23 cellular contexts compared by ENCODE assay signal in the genomic region with DNA sequence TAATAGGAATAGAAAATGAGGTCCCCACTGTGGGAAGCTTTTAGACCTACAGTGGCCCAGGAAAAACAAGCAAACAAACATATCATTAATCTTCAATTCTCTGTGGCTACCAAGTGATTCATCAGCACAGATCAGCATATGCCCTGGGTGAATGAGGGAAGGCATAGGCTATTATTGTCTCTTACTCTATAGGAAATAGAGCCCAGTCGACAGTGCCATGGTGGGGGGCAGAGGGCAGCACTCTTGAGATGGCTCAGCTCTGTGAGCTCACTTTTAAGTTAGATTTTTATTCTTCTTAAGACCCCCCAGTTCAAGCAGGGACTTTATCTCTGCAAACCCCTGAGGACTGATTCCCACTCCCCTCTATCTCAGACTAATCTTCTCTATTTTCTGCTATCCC.
"Had no signal": no experiment of that assay in that cellular context is flagged by ENCODE, and none has a peak within 500 bp of the region (broad histone marks: within the 10 kb centered on the region; RNA-seq: fewer than 3 reads in every experiment).

No MANE protein-coding gene starts in this region.

- H3K27me3 ChIP-seq: adrenal gland, breast epithelium, MG63 had no signal

- H3K36me3 ChIP-seq: adrenal gland, breast epithelium, MG63 had no signal

- H3K4me1 ChIP-seq: breast epithelium had no signal

- H3K4me3 Mint-ChIP-seq: activated CD8-positive, alpha-beta T cell treated with anti-CD3 and anti-CD28 coated beads, Interleukin-2, amount 10 ng/mL, durations not matched to agents 7 days and 5 days; activated naive CD8-positive, alpha-beta T cell treated with anti-CD3 and anti-CD28 coated beads, Interleukin-2, amount 10 ng/mL, durations not matched to agents 7 days and 5 days; T-helper 1 cell treated with Interleukin-12 subunit alpha and Interleukin-12 subunit beta and Interleukin-4 antibody, amounts not matched to agents 30 μg/mL and 1 μg/mL, for 36 hours had no signal

- H3K9me3 Mint-ChIP-seq: activated naive CD8-positive, alpha-beta T cell treated with anti-CD3 and anti-CD28 coated beads, Interleukin-2, amount 10 ng/mL, durations not matched to agents 7 days and 5 days; T-helper 1 cell treated with Interleukin-12 subunit alpha and Interleukin-12 subunit beta and Interleukin-4 antibody, amounts not matched to agents 30 μg/mL and 1 μg/mL, for 36 hours had no signal

- H3K27ac ChIP-seq: adrenal gland, breast epithelium had no signal

- H3K4me3 ChIP-seq: adrenal gland, breast epithelium, MG63 had no signal

- H3K36me3 Mint-ChIP-seq: activated naive CD8-positive, alpha-beta T cell treated with anti-CD3 and anti-CD28 coated beads, Interleukin-2, amount 10 ng/mL, durations not matched to agents 7 days and 5 days had no signal

- H3K27ac Mint-ChIP-seq: activated CD8-positive, alpha-beta T cell treated with anti-CD3 and anti-CD28 coated beads, Interleukin-2, amount 10 ng/mL, durations not matched to agents 7 days and 5 days; activated naive CD8-positive, alpha-beta T cell treated with anti-CD3 and anti-CD28 coated beads, Interleukin-2, amount 10 ng/mL, durations not matched to agents 7 days and 5 days; T-helper 1 cell treated with Interleukin-12 subunit alpha and Interleukin-12 subunit beta and Interleukin-4 antibody, amounts not matched to agents 30 μg/mL and 1 μg/mL, for 36 hours had no signal

- H3K9me3 ChIP-seq: adrenal gland, breast epithelium, MG63 had no signal

- DNase-seq: activated CD4-positive, alpha-beta T cell treated with anti-CD3 and anti-CD28 coated beads for 48 hours; activated CD4-positive, alpha-beta T cell treated with anti-CD3 and anti-CD28 coated beads, Interleukin-2, amount 50 U/mL, for 4 hours; activated CD4-positive, CD25-positive, alpha-beta regulatory T cell treated with anti-CD3 and anti-CD28 coated beads, Interleukin-2, amount 50 U/mL, for 72 hours; activated CD8-positive, alpha-beta memory T cell treated with anti-CD3 and anti-CD28 coated beads, Interleukin-2, amount 50 U/mL, for 48 hours; activated CD8-positive, alpha-beta T cell treated with anti-CD3 and anti-CD28 coated beads, Interleukin-2, amount 10 ng/mL, durations not matched to agents 7 days and 5 days; activated naive CD4-positive, alpha-beta T cell treated with anti-CD3 and anti-CD28 coated beads, Interleukin-2, amount 50 U/mL, for 16 hours; activated naive CD8-positive, alpha-beta T cell treated with anti-CD3 and anti-CD28 coated beads, Interleukin-2, amount 10 ng/mL, durations not matched to agents 7 days and 5 days; activated T-cell treated with anti-CD3 and anti-CD28 coated beads, Interleukin-2, amount 50 U/mL, for 1 hour; adrenal gland; anterior cingulate cortex; caudate nucleus; MG63; NCI-H1105 treated with DMSO at 0.1 percent for 48 hours; NCI-H1436 treated with DMSO at 0.1 percent for 48 hours; NCI-H187; NCI-H2081; NCI-H446 treated with DMSO at 0.1 percent for 48 hours; NCI-H82; NK-92 treated with Interleukin-12 subunit alpha and Interleukin-12 subunit beta, amount 100 ng/mL, for 24 hours; OCI-M1; SHP77 treated with DMSO at 0.1 percent for 48 hours had no signal
